3 cellular contexts compared by ENCODE assay signal in genomic region chr20:38147751-38148150, GRCh38.
TF ChIP-seq lines count a peak whose summit lies in the region.

No MANE protein-coding gene starts in this region.

TF ChIP-seq in liver, 16 proteins besides CTCF, POLR2A, EP300 and RAD21:
- no peak for TF ChIP-seq ZBTB33 (IDR thresholded peaks at IDR 0.05)
- no peak for TF ChIP-seq RXRA (IDR thresholded peaks at IDR 0.05)
- no peak for TF ChIP-seq SP1 (IDR thresholded peaks at IDR 0.05)
- TF ChIP-seq GABPA (IDR thresholded peaks at IDR 0.05 in 1 of 2, conservative IDR thresholded peaks at IDR 0.05 in 1 of 2): no peak
- no peak for TF ChIP-seq FOXA1 (IDR thresholded peaks at IDR 0.05)
- no peak for TF ChIP-seq YY1 (IDR thresholded peaks at IDR 0.05)
- TF ChIP-seq HNF4A (conservative IDR thresholded peaks at IDR 0.05): no peak
- TF ChIP-seq JUND (IDR thresholded peaks at IDR 0.05): no peak
- TF ChIP-seq MAX (IDR thresholded peaks at IDR 0.05): no peak
- TF ChIP-seq NR2F2 (IDR thresholded peaks at IDR 0.05): no peak
- no peak for TF ChIP-seq REST (IDR thresholded peaks at IDR 0.05)
- TF ChIP-seq ATF3 (IDR thresholded peaks at IDR 0.05): no peak
- no peak for TF ChIP-seq TAF1 (conservative IDR thresholded peaks at IDR 0.05)
- no peak for TF ChIP-seq HNF4G (IDR thresholded peaks at IDR 0.05)
- TF ChIP-seq FOXA2 (IDR thresholded peaks at IDR 0.05): no peak
- TF ChIP-seq EGR1 (IDR thresholded peaks at IDR 0.05; ENCODE audit: low read depth in 2 of 2): no peak

TF ChIP-seq in HepG2, 621 proteins besides CTCF, POLR2A, EP300 and RAD21:
- TF ChIP-seq SIN3B (IDR thresholded peaks at IDR 0.05; ENCODE audit: low read length) (no peak), RXRB (CRISPR knock-in tag; IDR thresholded peaks at IDR 0.05; ENCODE audit: borderline replicate concordance) (no peak), CEBPG (CRISPR knock-in tag; IDR thresholded peaks at IDR 0.05) (no peak), MNT (IDR thresholded peaks at IDR 0.05) (no peak), ZNF792 (CRISPR knock-in tag; IDR thresholded peaks at IDR 0.05) (no peak), SP4 (CRISPR knock-in tag; IDR thresholded peaks at IDR 0.05) (no peak), TBP (CRISPR knock-in tag; IDR thresholded peaks at IDR 0.05) (no peak), SRY (CRISPR knock-in tag; IDR thresholded peaks at IDR 0.05) (no peak), FOXC1 (CRISPR knock-in tag; IDR thresholded peaks at IDR 0.05; ENCODE audit: borderline replicate concordance) (no peak)

TF ChIP-seq in H1, 55 proteins besides CTCF, POLR2A, EP300 and RAD21:
- no peak for TF ChIP-seq CTBP2 (IDR thresholded peaks at IDR 0.05; ENCODE audit: borderline replicate concordance, insufficient read depth, insufficient read length, low read length)
- no peak for TF ChIP-seq CREB1 (IDR thresholded peaks at IDR 0.05)
- TF ChIP-seq TAF1 (IDR thresholded peaks at IDR 0.05; ENCODE audit: low read depth, low read length): no peak
- no peak for TF ChIP-seq EGR1 (IDR thresholded peaks at IDR 0.05; ENCODE audit: borderline replicate concordance, low read depth, low read length)
- TF ChIP-seq ASH2L (IDR thresholded peaks at IDR 0.05; ENCODE audit: low read length): no peak
- TF ChIP-seq CBX5 (IDR thresholded peaks at IDR 0.05; ENCODE audit: low read depth, low read length): no peak
- TF ChIP-seq BCL11A (IDR thresholded peaks at IDR 0.05; ENCODE audit: low read depth in 2 of 2, low read length in 2 of 2): no peak
- TF ChIP-seq KDM4A (IDR thresholded peaks at IDR 0.05; ENCODE audit: low read depth, low read length, severe bottlenecking): no peak
- no peak for TF ChIP-seq RNF2 (IDR thresholded peaks at IDR 0.05; ENCODE audit: borderline replicate concordance, low read depth, low read length, missing control alignments, poor library complexity, severe bottlenecking)
- TF ChIP-seq BRCA1 (IDR thresholded peaks at IDR 0.05; ENCODE audit: low read depth, low read length): no peak
